ENCODE assay signal across 8 cellular contexts in the genomic region with DNA sequence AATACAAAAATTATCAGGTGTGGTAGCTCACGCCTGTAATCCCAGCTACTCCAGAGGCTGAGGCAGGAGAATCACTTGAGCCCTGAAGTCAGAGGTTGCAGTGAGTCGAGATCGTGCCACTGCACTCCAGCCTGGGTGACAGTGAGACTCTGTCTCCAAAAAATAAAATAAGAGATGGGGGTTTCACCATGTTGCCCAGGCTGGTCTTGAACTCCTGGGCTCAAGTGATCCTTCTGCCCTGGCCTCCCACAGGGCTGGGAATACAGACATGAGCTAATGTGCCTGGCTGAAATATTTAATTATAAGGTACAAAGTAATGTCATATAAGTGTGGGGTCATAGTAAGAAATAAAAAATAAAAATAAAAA. TPM values are rescaled to one million over a fixed set of nuclear protein-coding genes. Genes with fewer than 3 reads are reported as not detected.
DNase-seq lines count a peak whose midpoint lies in the region; ATAC-seq, FAIRE-seq and TF ChIP-seq lines count a peak whose summit lies in the region.
"Not testable (repeated sequence)": the region's sequence is repeated elsewhere in the genome, so short reads cannot be mapped to it uniquely, and the experiment has no call there.

No MANE protein-coding gene starts in this region.

- not testable (repeated sequence) for H4K8ac ChIP-seq in H1 (ENCODE audit: extremely low read depth, insufficient read depth, low read length); neuronal stem cell (ENCODE audit: low read depth, low read length)

- H3K27me3 ChIP-seq in BLaER1 treated with 17β-estradiol and CSF1 and Interleukin-3, amounts not matched to agents 10 nM and 100 nM; HUES64 (ENCODE audit: insufficient read depth, low read length); H1 (replicated peaks in 1 of 4; ENCODE audit: control insufficient read depth in 3 of 4, extremely low read depth in 1 of 4, insufficient read depth in 3 of 4, low read length in 3 of 4); layer of hippocampus (ENCODE audit: control insufficient read depth, insufficient read depth, low read length); neuronal stem cell (ENCODE audit: control insufficient read depth in 3 of 3, insufficient read depth in 3 of 3, low read depth in 1 of 3, low read length in 3 of 3); stomach smooth muscle (ENCODE audit: control insufficient read depth in 1 of 2, insufficient read depth in 2 of 2, low read length in 2 of 2): not testable (repeated sequence)

- H3K4ac ChIP-seq in H1 (replicated peaks; ENCODE audit: insufficient read length, low read depth, low read length); neuronal stem cell (ENCODE audit: low read length): not testable (repeated sequence)

- CTCF ChIA-PET in H1 (lab: Charles Lee; ENCODE audit: partially characterized antibody): interaction anchor here (1.7 to 8.5 kb wide), 4 partner anchors 12 to 151 kb away, joined by 3 to 86 read pairs (median 23); no protein-coding TSS in a partner anchor

- not testable (repeated sequence) for ATAC-seq in T-helper 17 cell; activated naive CD8-positive, alpha-beta T cell treated with anti-CD3 and anti-CD28 coated beads, Interleukin-2, amount 10 ng/mL, durations not matched to agents 7 days and 5 days (ENCODE audit: low read depth)

- not testable (repeated sequence) for TF ChIP-seq RAD21 in H1 (IDR thresholded peaks at IDR 0.05 in 1 of 2, conservative IDR thresholded peaks at IDR 0.05 in 1 of 2; ENCODE audit: low read depth in 2 of 2, low read length in 2 of 2)

- H3K9me3 ChIP-seq in BLaER1 treated with 17β-estradiol and CSF1 and Interleukin-3, amounts not matched to agents 10 nM and 100 nM (replicated peaks in 1 of 11); HUES64 (ENCODE audit: insufficient read depth, low read depth, low read length); T-helper 17 cell (ENCODE audit: control insufficient read depth, low read length, poor library complexity, severe bottlenecking); H1 (ENCODE audit: insufficient read depth in 2 of 2, low read depth in 1 of 2, low read length in 1 of 2); neuronal stem cell (replicated peaks in 1 of 2; ENCODE audit: control insufficient read depth in 2 of 2, insufficient read depth in 1 of 2, low read depth in 1 of 2, low read length in 2 of 2); stomach smooth muscle (ENCODE audit: control insufficient read depth in 2 of 2, low read length in 2 of 2): not testable (repeated sequence)

- POLR2A ChIA-PET in activated naive CD8-positive, alpha-beta T cell treated with anti-CD3 and anti-CD28 coated beads, Interleukin-2, amount 10 ng/mL, durations not matched to agents 7 days and 5 days (lab: Charles Lee): interaction anchor here (1.0 to 10.4 kb wide), 4 partner anchors 8 to 19 kb away, joined by 3 to 318 read pairs (median 20); no protein-coding TSS in a partner anchor
- POLR2A ChIA-PET in H1 (lab: Charles Lee; ENCODE audit: partially characterized antibody): interaction anchor here (0.6 to 11.9 kb wide), 5 partner anchors 9 to 429 kb away, joined by 3 to 250 read pairs (median 7); no protein-coding TSS in a partner anchor

- not testable (repeated sequence) for H3K9me3 Mint-ChIP-seq in activated naive CD8-positive, alpha-beta T cell treated with anti-CD3 and anti-CD28 coated beads, Interleukin-2, amount 10 ng/mL, durations not matched to agents 7 days and 5 days

- not testable (repeated sequence) for H4K5ac ChIP-seq in H1 (ENCODE audit: insufficient read length, low read depth, low read length)

- not testable (repeated sequence) for H3K27me3 Mint-ChIP-seq in T-helper 17 cell; activated naive CD8-positive, alpha-beta T cell treated with anti-CD3 and anti-CD28 coated beads, Interleukin-2, amount 10 ng/mL, durations not matched to agents 7 days and 5 days

- not testable (repeated sequence) for H2AK5ac ChIP-seq in H1 (ENCODE audit: low read depth, low read length); neuronal stem cell (ENCODE audit: low read depth, low read length)

- not testable (repeated sequence) for H3K36me3 ChIP-seq in BLaER1 treated with 17β-estradiol and CSF1 and Interleukin-3, amounts not matched to agents 10 nM and 100 nM; HUES64 (ENCODE audit: insufficient read depth, low read length); H1 (ENCODE audit: control insufficient read depth in 2 of 4, insufficient read depth in 4 of 4, low read length in 3 of 4); neuronal stem cell (replicated peaks in 1 of 2; ENCODE audit: control insufficient read depth in 2 of 2, insufficient read depth in 2 of 2, low read length in 2 of 2); stomach smooth muscle (ENCODE audit: control insufficient read depth in 2 of 2, insufficient read depth in 2 of 2, low read length in 2 of 2)

- not testable (repeated sequence) for H3K79me1 ChIP-seq in H1 (ENCODE audit: low read depth, low read length); neuronal stem cell (ENCODE audit: low read depth, low read length)

- DNase-seq in T-helper 17 cell; activated naive CD8-positive, alpha-beta T cell treated with anti-CD3 and anti-CD28 coated beads, Interleukin-2, amount 10 ng/mL, durations not matched to agents 7 days and 5 days; H1 (ENCODE audit: low read depth in 1 of 2, low spot score in 2 of 2); neuronal stem cell (ENCODE audit: low spot score): not testable (repeated sequence)

- H3K9ac ChIP-seq in BLaER1 treated with 17β-estradiol and CSF1 and Interleukin-3, amounts not matched to agents 10 nM and 100 nM: peak overlapping the region; percentile 87 to 100 (median 99)
- not testable (repeated sequence) for H3K9ac ChIP-seq in HUES64 (ENCODE audit: low read depth, low read length); H1 (replicated peaks in 1 of 4; ENCODE audit: extremely low read depth in 1 of 4, low read depth in 3 of 4, low read length in 3 of 4); neuronal stem cell (ENCODE audit: low read depth, low read length, poor library complexity)
- H3K9ac ChIP-seq in stomach smooth muscle (ENCODE audit: low read length in 2 of 2): peak overlapping the region in 1 of 2 donors; percentile 44

- peaks cover 66 to 75% (median 74%) of the 10 kb centered on the region in 10 experiments for H3K4me1 ChIP-seq in BLaER1 treated with 17β-estradiol and CSF1 and Interleukin-3, amounts not matched to agents 10 nM and 100 nM
- H3K4me1 ChIP-seq in HUES64 (ENCODE audit: insufficient read depth, low read length) (peaks cover 63% of the 10 kb centered on the region), H1 (replicated peaks in 1 of 4; ENCODE audit: control insufficient read depth in 3 of 4, insufficient read depth in 4 of 4, low read length in 3 of 4) (peaks cover 8 to 34% (median 23%) of the 10 kb centered on the region in 4 experiments), neuronal stem cell (ENCODE audit: control insufficient read depth in 2 of 2, insufficient read depth in 1 of 2, low read depth in 1 of 2, low read length in 2 of 2) (peaks cover 29 to 31% of the 10 kb centered on the region in 2 donors), stomach smooth muscle (ENCODE audit: control insufficient read depth, insufficient read depth, low read length) (peaks cover 45% of the 10 kb centered on the region)

- H4K91ac ChIP-seq in H1 (replicated peaks; ENCODE audit: insufficient read length, low read length); neuronal stem cell (ENCODE audit: low read depth, low read length, poor library complexity): not testable (repeated sequence)

- H3K23me2 ChIP-seq in H1 (ENCODE audit: low read depth, low read length): peaks cover 12% of the 10 kb centered on the region

- H4K20me1 ChIP-seq in BLaER1 treated with 17β-estradiol and CSF1 and Interleukin-3, amounts not matched to agents 10 nM and 100 nM; H1 (replicated peaks in 1 of 2; ENCODE audit: control insufficient read depth in 1 of 2, insufficient read depth in 2 of 2, low read length in 2 of 2): not testable (repeated sequence)

- H2BK120ac ChIP-seq in H1 (replicated peaks; ENCODE audit: low read depth, low read length); neuronal stem cell (ENCODE audit: low read depth, low read length): not testable (repeated sequence)

- TF ChIP-seq EP300 in H1 (IDR thresholded peaks at IDR 0.05; ENCODE audit: borderline replicate concordance in 1 of 2, low read depth in 2 of 2, low read length in 2 of 2): not testable (repeated sequence)

- H2BK5ac ChIP-seq in H1 (ENCODE audit: low read depth, low read length) (peak overlapping the region; percentile 76), neuronal stem cell (ENCODE audit: low read length) (peak overlapping the region; percentile 70)

- 92% methylated on average over 3 of the region's 3 CpGs for WGBS in HUES64
- WGBS in H1 (ENCODE audit: extremely low coverage in 1 of 2, insufficient coverage in 1 of 2, insufficient read length in 1 of 2, insufficient replicate concordance in 2 of 2, low coverage in 1 of 2, low lambda C conversion rate in 2 of 2, missing lambda C conversion rate in 1 of 2), 2 experiments: 94% methylated on average over 3 of the region's 3 CpGs; no CpG with 5 or more reads in 1 of the 2 experiments
- no CpG with 5 or more reads among the region's 3 CpGs for WGBS in neuronal stem cell (ENCODE audit: extremely low coverage in 2 of 2, insufficient read length in 2 of 2, insufficient replicate concordance in 1 of 2), 2 donors

- FAIRE-seq in H1 (lab: Jason Lieb, UNC): not testable (repeated sequence)

- H3K14ac ChIP-seq in H1 (ENCODE audit: insufficient read length); neuronal stem cell (ENCODE audit: low read length): not testable (repeated sequence)

- H3K4me2 ChIP-seq in BLaER1 treated with 17β-estradiol and CSF1 and Interleukin-3, amounts not matched to agents 10 nM and 100 nM: peak overlapping the region; percentile 87 to 99 (median 96)
- peak overlapping the region; percentile 5 to 80; a peak in 1 of 4 replicates for H3K4me2 ChIP-seq in H1 (ENCODE audit: insufficient read depth in 1 of 2, low read depth in 2 of 2, low read length in 2 of 2)
- not testable (repeated sequence) for H3K4me2 ChIP-seq in neuronal stem cell (ENCODE audit: insufficient read depth, low read length, poor library complexity, severe bottlenecking)

- not testable (repeated sequence) for H2AFZ ChIP-seq in H1 (ENCODE audit: low read length); neuronal stem cell (ENCODE audit: low read length)

- not testable (repeated sequence) for H2BK15ac ChIP-seq in H1 (ENCODE audit: low read length)
- H2BK15ac ChIP-seq in neuronal stem cell (ENCODE audit: low read length): peak overlapping the region; percentile 51

- not testable (repeated sequence) for H3K79me2 ChIP-seq in H1 (ENCODE audit: control insufficient read depth in 1 of 2, insufficient read depth in 2 of 2, low read length in 2 of 2)

- H3K18ac ChIP-seq in H1 (ENCODE audit: extremely low read depth, low read length); neuronal stem cell (ENCODE audit: low read length): not testable (repeated sequence)

- peaks cover 68% of the 10 kb centered on the region for H3K4me1 Mint-ChIP-seq in T-helper 17 cell
- peaks cover 67% of the 10 kb centered on the region for H3K4me1 Mint-ChIP-seq in activated naive CD8-positive, alpha-beta T cell treated with anti-CD3 and anti-CD28 coated beads, Interleukin-2, amount 10 ng/mL, durations not matched to agents 7 days and 5 days

- not testable (repeated sequence) for H3K56ac ChIP-seq in H1 (replicated peaks; ENCODE audit: insufficient read length, low read depth, low read length)

- peak overlapping the region; percentile 99 for H3K27ac Mint-ChIP-seq in T-helper 17 cell
- H3K27ac Mint-ChIP-seq in activated naive CD8-positive, alpha-beta T cell treated with anti-CD3 and anti-CD28 coated beads, Interleukin-2, amount 10 ng/mL, durations not matched to agents 7 days and 5 days: peak overlapping the region; percentile 100

- H3K4me3 Mint-ChIP-seq in T-helper 17 cell: peak overlapping the region; percentile 92
- peak overlapping the region; percentile 100 for H3K4me3 Mint-ChIP-seq in activated naive CD8-positive, alpha-beta T cell treated with anti-CD3 and anti-CD28 coated beads, Interleukin-2, amount 10 ng/mL, durations not matched to agents 7 days and 5 days

- not testable (repeated sequence) for TF ChIP-seq POLR2A in H1 (IDR thresholded peaks at IDR 0.05; ENCODE audit: control extremely low read depth in 1 of 2, low read depth in 2 of 2, low read length in 2 of 2)

- H3K36me3 Mint-ChIP-seq in T-helper 17 cell (ENCODE audit: low read depth): not testable (repeated sequence)
- peaks cover 12% of the 10 kb centered on the region for H3K36me3 Mint-ChIP-seq in activated naive CD8-positive, alpha-beta T cell treated with anti-CD3 and anti-CD28 coated beads, Interleukin-2, amount 10 ng/mL, durations not matched to agents 7 days and 5 days

- H2BK12ac ChIP-seq in H1 (ENCODE audit: low read depth, low read length): peak overlapping the region; percentile 97; the same call in 1 of the 2 replicates
- not testable (repeated sequence) for H2BK12ac ChIP-seq in neuronal stem cell (ENCODE audit: low read length)

- TF ChIP-seq CTCF in H1 (IDR thresholded peaks at IDR 0.05; ENCODE audit: control extremely low read depth in 1 of 3, insufficient read depth in 1 of 3, low read depth in 1 of 3, low read length in 3 of 3): not testable (repeated sequence)

- peak overlapping the region; percentile 43 to 65 (median 53) for H3K4me3 ChIP-seq in BLaER1 treated with 17β-estradiol and CSF1 and Interleukin-3, amounts not matched to agents 10 nM and 100 nM
- H3K4me3 ChIP-seq in HUES64 (ENCODE audit: low read length); H1 (ENCODE audit: extremely low read depth in 1 of 4, insufficient read depth in 2 of 4, low read depth in 3 of 4, low read length in 4 of 4); neuronal stem cell (ENCODE audit: low read length in 2 of 2): not testable (repeated sequence)
- H3K4me3 ChIP-seq in stomach smooth muscle (ENCODE audit: low read length in 2 of 2): peak overlapping the region in 1 of 2 donors; percentile 71

- H3K23ac ChIP-seq in H1 (ENCODE audit: insufficient read length); neuronal stem cell (ENCODE audit: low read depth, low read length, poor library complexity): not testable (repeated sequence)

- H3K27ac ChIP-seq in BLaER1 treated with 17β-estradiol and CSF1 and Interleukin-3, amounts not matched to agents 10 nM and 100 nM: peak overlapping the region; percentile 99 to 100 (median 100)
- H3K27ac ChIP-seq in HUES64 (ENCODE audit: low read depth, low read length) (peak overlapping the region; percentile 96), H1 (ENCODE audit: low read depth, low read length) (0 out of 2 replicates have a peak overlapping the region, but pooled peaks have one; percentile 92), layer of hippocampus (ENCODE audit: low read depth, low read length) (peak overlapping the region; percentile 100), stomach smooth muscle (ENCODE audit: low read length) (peak overlapping the region; percentile 100)
- not testable (repeated sequence) for H3K27ac ChIP-seq in neuronal stem cell (replicated peaks; ENCODE audit: low read length)

- not testable (repeated sequence) for H2BK20ac ChIP-seq in H1 (ENCODE audit: low read length)

RNA-seq across cellular contexts. Expression of gene UBC, which starts 4.2 kb away (rescaled TPM):
- polyA plus RNA-seq in HUES64 (2013, experiment 1 of 2): 577 TPM
- 651 TPM for polyA plus RNA-seq in HUES64 (2013, experiment 2 of 2)
- 1,000 to 10,000 TPM; 1,335 to 1,398 TPM for total RNA-seq in T-helper 17 cell
- total RNA-seq in activated naive CD8-positive, alpha-beta T cell treated with anti-CD3 and anti-CD28 coated beads, Interleukin-2, amount 10 ng/mL, durations not matched to agents 7 days and 5 days: 1,000 to 10,000 TPM; 1,024 to 1,046 TPM
- 559 and 571 TPM in 2 replicates for total RNA-seq in H1 (2021; fragmentation: NEBNext Ultra II Directional; extraction: Animal tissue kit (Norgen Biotek cat#: 25700))
- 366 and 749 TPM in 2 replicates for polyA plus RNA-seq in H1 (2011; rRNA removed)
- polyA plus RNA-seq in H1 (2011; cell fraction: cytosol; rRNA removed): 933 TPM
- polyA plus RNA-seq in H1 (2011; cell fraction: nucleus; rRNA removed): 730 TPM
- polyA plus RNA-seq in H1 (2012, experiment 1 of 2): 760 to 816 TPM (median 784 TPM) in 4 replicates
- polyA plus RNA-seq in H1 (2012, experiment 2 of 2): 361 TPM
- 525 TPM for polyA plus RNA-seq in H1 (2013, experiment 1 of 2)
- polyA plus RNA-seq in H1 (2013, experiment 2 of 2): 524 TPM
- 622 and 655 TPM in 2 replicates for polyA minus RNA-seq in H1 (2011; rRNA and poly(A)+ RNA removed)
- 263 TPM for polyA minus RNA-seq in H1 (2011; cell fraction: cytosol; rRNA and poly(A)+ RNA removed)
- polyA minus RNA-seq in H1 (2011; cell fraction: nucleus; rRNA and poly(A)+ RNA removed): 233 TPM
- 841 TPM for polyA plus RNA-seq in neuronal stem cell (2013, experiment 1 of 2)
- polyA plus RNA-seq in neuronal stem cell (2013, experiment 2 of 2): 847 TPM

RNA-seq across cellular contexts. Expression of gene SCARB1, which starts 54.9 kb away (rescaled TPM):
- 35.4 TPM for polyA plus RNA-seq in HUES64 (2013, experiment 1 of 2)
- polyA plus RNA-seq in HUES64 (2013, experiment 2 of 2): 43.2 TPM
- total RNA-seq in T-helper 17 cell: 1 to 10 TPM; 1.3 to 1.7 TPM
- total RNA-seq in activated naive CD8-positive, alpha-beta T cell treated with anti-CD3 and anti-CD28 coated beads, Interleukin-2, amount 10 ng/mL, durations not matched to agents 7 days and 5 days: 10 to 100 TPM; 10.8 to 13.0 TPM
- 57.1 and 58.0 TPM in 2 replicates for total RNA-seq in H1 (2021; fragmentation: NEBNext Ultra II Directional; extraction: Animal tissue kit (Norgen Biotek cat#: 25700))
- polyA plus RNA-seq in H1 (2011; rRNA removed): 45.3 and 70.7 TPM in 2 replicates
- polyA plus RNA-seq in H1 (2011; cell fraction: cytosol; rRNA removed): 49.4 TPM
- 108 TPM for polyA plus RNA-seq in H1 (2011; cell fraction: nucleus; rRNA removed)
- 52.4 to 76.7 TPM (median 66.8 TPM) in 4 replicates for polyA plus RNA-seq in H1 (2012, experiment 1 of 2)
- polyA plus RNA-seq in H1 (2012, experiment 2 of 2): 40.2 TPM
- 81.2 TPM for polyA plus RNA-seq in H1 (2013, experiment 1 of 2)
- polyA plus RNA-seq in H1 (2013, experiment 2 of 2): 90.5 TPM
- 52.9 and 55.6 TPM in 2 replicates for polyA minus RNA-seq in H1 (2011; rRNA and poly(A)+ RNA removed)
- 28.3 TPM for polyA minus RNA-seq in H1 (2011; cell fraction: cytosol; rRNA and poly(A)+ RNA removed)
- 31.4 TPM for polyA minus RNA-seq in H1 (2011; cell fraction: nucleus; rRNA and poly(A)+ RNA removed)
- 15.5 TPM for polyA plus RNA-seq in neuronal stem cell (2013, experiment 1 of 2)
- polyA plus RNA-seq in neuronal stem cell (2013, experiment 2 of 2): 15.7 TPM

Comparison
In these comparisons a context has a peak if more than half of its experiments do, and no peak if none do; other contexts are left out.
1. RNA of gene SCARB1, which starts 54.9 kb away (total RNA-seq): 57.1 to 58.0 TPM in H1 and 10.8 to 13.0 TPM in activated naive CD8-positive, alpha-beta T cell treated with anti-CD3 and anti-CD28 coated beads, Interleukin-2, amount 10 ng/mL, durations not matched to agents 7 days and 5 days; 1.3 to 1.7 TPM in T-helper 17 cell; every median in the first group is over 4 times any median in the second.